Comparison of ENCODE assay signal across 10 cellular contexts in genomic region chr16:31107465-31107867, GRCh38. TPM values are rescaled to one million over a fixed set of nuclear protein-coding genes. Genes with fewer than 3 reads are reported as not detected.
DNase-seq lines count a peak whose midpoint lies in the region; ATAC-seq, FAIRE-seq and TF ChIP-seq lines count a peak whose summit lies in the region.
"Had no signal": no experiment of that assay in that cellular context is flagged by ENCODE, and none has a peak within 500 bp of the region (broad histone marks: within the 10 kb centered on the region; RNA-seq: fewer than 3 reads in every experiment).

No MANE protein-coding gene starts in this region.

- peak overlapping the region; percentile 94 for H3K4me2 ChIP-seq in SK-N-SH

- H3K36me3 ChIP-seq in SK-N-SH (replicated peaks in 1 of 2; ENCODE audit: control insufficient read depth in 1 of 2, insufficient read depth in 2 of 2, low read length in 1 of 2) (peaks cover 19 to 31% of the 10 kb centered on the region in 2 experiments), neutrophil (peaks cover 35% of the 10 kb centered on the region)

- TF ChIP-seq CTCF in SK-N-SH (IDR thresholded peaks at IDR 0.05) = no peak
- TF ChIP-seq CTCF in neutrophil (IDR thresholded peaks at IDR 0.05) = no peak

- POLR2A ChIA-PET in SK-N-SH (lab: Yijun Ruan, JAX) = interaction anchor here (0.6 to 3.2 kb wide), 2 partner anchors 10 to 14 kb away, joined by 3 to 12 read pairs; partner anchors contain the start of gene KAT8

- no peak for FAIRE-seq in frontal cortex (lab: Jason Lieb, UNC)
- FAIRE-seq: pancreas had no signal

- no peak for DNase-seq in SK-N-SH
- DNase-seq in activated CD4-positive, alpha-beta T cell treated with anti-CD3 and anti-CD28 coated beads, Interleukin-2, amount 50 U/mL, for 48 hours = peak; percentile 56 to 70
- no peak for DNase-seq in HPDE6-E6E7 (ENCODE audit: extremely low spot score)
- DNase-seq in frontal cortex (ENCODE audit: low spot score in 2 of 2) = no peak

- no peak for ATAC-seq in SK-N-SH treated with all-trans-retinoic acid at 6 μM for 48 hours
- ATAC-seq in HG02870 (IDR thresholded peaks at IDR 0.05; ENCODE audit: unreplicated experiment) = peak; percentile 51
- no peak for ATAC-seq in GM18519 (IDR thresholded peaks at IDR 0.05; ENCODE audit: low FRiP score, unreplicated experiment)

- peak overlapping the region; percentile 97; the same call in 1 of the 2 replicates for H3K9ac ChIP-seq in SK-N-SH

- H3K9me2 ChIP-seq in SK-N-SH = no peaks in the 10 kb centered on the region

- WGBS in SK-N-SH (ENCODE audit: low lambda C conversion rate) = 93% methylated on average over 6 of the region's 6 CpGs

- peaks cover 23% of the 10 kb centered on the region for H3K79me2 ChIP-seq in SK-N-SH (ENCODE audit: insufficient read depth)

- H3K4me1 ChIP-seq in SK-N-SH (ENCODE audit: control insufficient read depth in 1 of 2, insufficient read depth in 2 of 2, low read depth in 1 of 2, low read length in 1 of 2) (peaks cover 8 to 25% of the 10 kb centered on the region in 2 experiments; a peak in 2 of 4 replicates), neutrophil (ENCODE audit: control insufficient read depth in 1 of 2, insufficient read depth in 1 of 2, low read depth in 1 of 2, low read length in 1 of 2) (peaks cover 19 to 30% of the 10 kb centered on the region in 2 experiments)

- H3K9me3 ChIP-seq in SK-N-SH (no peaks in the 10 kb centered on the region), neutrophil (no peaks in the 10 kb centered on the region)
- H3K9me3 ChIP-seq: pancreas had no signal

- no peaks in the 10 kb centered on the region for H3F3A ChIP-seq in SK-N-SH (replicated peaks; ENCODE audit: insufficient read depth)

- TF ChIP-seq RAD21 in SK-N-SH (IDR thresholded peaks at IDR 0.05; ENCODE audit: low read length) = no peak

- CTCF ChIA-PET in SK-N-SH (lab: Yijun Ruan, JAX) = no interaction called here

- H3K4me3 ChIP-seq in SK-N-SH (ENCODE audit: low read depth in 2 of 2, low read length in 1 of 2) (peak overlapping the region in 1 of 2 experiments; percentile 94; a peak in 2 of 4 replicates), neutrophil (ENCODE audit: low read depth in 1 of 2, low read length in 1 of 2) (peak overlapping the region in 1 of 2 experiments; percentile 88)

- H3K27me3 ChIP-seq in SK-N-SH (ENCODE audit: insufficient read depth) (no peaks in the 10 kb centered on the region), neutrophil (no peaks in the 10 kb centered on the region)
- H3K27me3 ChIP-seq: pancreas had no signal

- peak overlapping the region; percentile 90 for H2AFZ ChIP-seq in SK-N-SH (ENCODE audit: low read depth)

- no peaks in the 10 kb centered on the region for H4K20me1 ChIP-seq in SK-N-SH (ENCODE audit: insufficient read depth)

- TF ChIP-seq EP300 in SK-N-SH (IDR thresholded peaks at IDR 0.05; ENCODE audit: borderline replicate concordance in 1 of 2, low read depth in 1 of 2, low read length in 1 of 2) = no peak

- H3K27ac ChIP-seq in SK-N-SH (ENCODE audit: low read depth in 2 of 2, low read length in 1 of 2) (peak overlapping the region; percentile 57 to 86; a peak in 3 of 4 replicates), neutrophil (peak overlapping the region; percentile 93)

TF ChIP-seq in SK-N-SH, 30 proteins besides CTCF, POLR2A, EP300 and RAD21:
- TF ChIP-seq FOXM1 (IDR thresholded peaks at IDR 0.05; ENCODE audit: low read depth) (no peak), MAX (IDR thresholded peaks at IDR 0.05; ENCODE audit: low read depth) (no peak), JUND (IDR thresholded peaks at IDR 0.05) (no peak), FOSL2 (IDR thresholded peaks at IDR 0.05; ENCODE audit: borderline replicate concordance, low read depth) (no peak), NRF1 (IDR thresholded peaks at IDR 0.05; ENCODE audit: low read depth, low read length) (no peak), ELF1 (IDR thresholded peaks at IDR 0.05) (no peak), REST (IDR thresholded peaks at IDR 0.05; ENCODE audit: low read depth, low read length) (no peak)
TF ChIP-seq in SK-N-SH: peak in this region for 0.

TF ChIP-seq in SK-N-SH treated with all-trans-retinoic acid at 6 μM for 48 hours, 23 proteins besides CTCF, POLR2A, EP300 and RAD21 (continues in another document):
- no peak for TF ChIP-seq ARNTL (CRISPR knock-in tag; IDR thresholded peaks at IDR 0.05; ENCODE audit: borderline replicate concordance, low read depth)
- no peak for TF ChIP-seq ZNF8 (CRISPR knock-in tag; IDR thresholded peaks at IDR 0.05)
- TF ChIP-seq RARB (CRISPR knock-in tag; IDR thresholded peaks at IDR 0.05) = no peak
- TF ChIP-seq CSDC2 (CRISPR knock-in tag; IDR thresholded peaks at IDR 0.05) = no peak
- no peak for TF ChIP-seq ESRRG (CRISPR knock-in tag; IDR thresholded peaks at IDR 0.05)
- TF ChIP-seq ZFP30 (CRISPR knock-in tag; IDR thresholded peaks at IDR 0.05) = no peak
- TF ChIP-seq ZNF70 (CRISPR knock-in tag; IDR thresholded peaks at IDR 0.05) = no peak
- TF ChIP-seq POU6F1 (CRISPR knock-in tag; IDR thresholded peaks at IDR 0.05; ENCODE audit: borderline replicate concordance, low read depth) = no peak
- no peak for TF ChIP-seq ZNF565 (CRISPR knock-in tag; conservative IDR thresholded peaks at IDR 0.05; ENCODE audit: low read depth)
- TF ChIP-seq ISL1 (CRISPR knock-in tag; IDR thresholded peaks at IDR 0.05) = no peak
- no peak for TF ChIP-seq GLIS3 (CRISPR knock-in tag; IDR thresholded peaks at IDR 0.05)
- TF ChIP-seq TOX (CRISPR knock-in tag; IDR thresholded peaks at IDR 0.05; ENCODE audit: borderline replicate concordance) = no peak
- TF ChIP-seq ZC3H10 (CRISPR knock-in tag; IDR thresholded peaks at IDR 0.05) = no peak
- no peak for TF ChIP-seq CREB5 (CRISPR knock-in tag; IDR thresholded peaks at IDR 0.05; ENCODE audit: low read depth)
- no peak for TF ChIP-seq BACH2 (CRISPR knock-in tag; IDR thresholded peaks at IDR 0.05; ENCODE audit: borderline replicate concordance)

RNA-seq across cellular contexts. Expression of gene BCKDK, which starts 0.7 kb away (rescaled TPM):
- polyA plus RNA-seq in SK-N-SH (2012; rRNA removed) = 57.9 and 73.2 TPM in 2 replicates
- 30.1 and 46.9 TPM in 2 replicates for polyA plus RNA-seq in SK-N-SH (2012; cell fraction: cytosol; rRNA removed)
- polyA plus RNA-seq in SK-N-SH (2012; cell fraction: nucleus; rRNA removed) = 72.8 and 93.1 TPM in 2 replicates
- 11.4 TPM for total RNA-seq in frontal cortex

RNA-seq across cellular contexts. Expression of gene KAT8, which starts 10.0 kb away (rescaled TPM):
- 51.8 and 52.0 TPM in 2 replicates for polyA plus RNA-seq in SK-N-SH (2012; rRNA removed)
- polyA plus RNA-seq in SK-N-SH (2012; cell fraction: cytosol; rRNA removed) = 36.2 and 44.6 TPM in 2 replicates
- 94.8 and 120 TPM in 2 replicates for polyA plus RNA-seq in SK-N-SH (2012; cell fraction: nucleus; rRNA removed)
- total RNA-seq in frontal cortex = 47.7 TPM

RNA-seq across cellular contexts. Expression of gene VKORC1, which starts 12.9 kb away (rescaled TPM):
- polyA plus RNA-seq in SK-N-SH (2012; rRNA removed) = 419 and 434 TPM in 2 replicates
- polyA plus RNA-seq in SK-N-SH (2012; cell fraction: cytosol; rRNA removed) = 265 and 341 TPM in 2 replicates
- 174 and 208 TPM in 2 replicates for polyA plus RNA-seq in SK-N-SH (2012; cell fraction: nucleus; rRNA removed)
- total RNA-seq in frontal cortex = 35.9 TPM

RNA-seq across cellular contexts. Expression of gene PRSS53, which starts 18.7 kb away (rescaled TPM):
- polyA plus RNA-seq in SK-N-SH (2012; rRNA removed) = 3.1 and 4.9 TPM in 2 replicates
- 0.23 and 0.45 TPM in 2 replicates for polyA plus RNA-seq in SK-N-SH (2012; cell fraction: cytosol; rRNA removed)
- polyA plus RNA-seq in SK-N-SH (2012; cell fraction: nucleus; rRNA removed) = 37.4 and 41.9 TPM in 2 replicates
- total RNA-seq in frontal cortex = 1.6 TPM

RNA-seq across cellular contexts. Expression of gene PRSS8, which starts 28.1 kb away (rescaled TPM):
- 0.05 and 0.07 TPM in 2 replicates for polyA plus RNA-seq in SK-N-SH (2012; rRNA removed)
- 0.05 and 0.13 TPM in 2 replicates for polyA plus RNA-seq in SK-N-SH (2012; cell fraction: cytosol; rRNA removed)
- polyA plus RNA-seq in SK-N-SH (2012; cell fraction: nucleus; rRNA removed) = 0.11 and 0.14 TPM in 2 replicates
- total RNA-seq in frontal cortex = not detected
- polyA plus RNA-seq: AG04450 had no signal

Comparison
In these comparisons a context has a peak if more than half of its experiments do, and no peak if none do; other contexts are left out.
1. DNase-seq: peak in activated CD4-positive, alpha-beta T cell treated with anti-CD3 and anti-CD28 coated beads, Interleukin-2, amount 50 U/mL, for 48 hours (2 of 2); none in SK-N-SH (single experiment), HPDE6-E6E7 (single experiment) and frontal cortex (0 of 2).